ENCODE assay signal across 20 cellular contexts in genomic region chr9:91611582-91611981, GRCh38.
DNase-seq lines count a peak whose midpoint lies in the region; ATAC-seq, FAIRE-seq and TF ChIP-seq lines count a peak whose summit lies in the region.
"Had no signal": no experiment of that assay in that cellular context is flagged by ENCODE, and none has a peak within 500 bp of the region (broad histone marks: within the 10 kb centered on the region; RNA-seq: fewer than 3 reads in every experiment).

No MANE protein-coding gene starts in this region.

- no peak for TF ChIP-seq POLR2A in heart left ventricle (IDR thresholded peaks at IDR 0.05)
- no peak for TF ChIP-seq POLR2A in GM12891 (IDR thresholded peaks at IDR 0.05; ENCODE audit: low read depth, low read length)

- H3K9me3 ChIP-seq in heart left ventricle (no peaks in the 10 kb centered on the region), right atrium auricular region (no peaks in the 10 kb centered on the region), fibroblast of lung (ENCODE audit: control insufficient read depth, insufficient read depth, low read depth, low read length) (no peaks in the 10 kb centered on the region), smooth muscle cell (replicated peaks; ENCODE audit: low read depth) (no peaks in the 10 kb centered on the region)

- H3K4me3 ChIP-seq in heart left ventricle (no peak overlapping the region), right atrium auricular region (no peak overlapping the region), fibroblast of lung (replicated peaks in 1 of 4; ENCODE audit: control extremely low read depth in 1 of 4, insufficient read depth in 1 of 4, low read depth in 3 of 4, low read length in 4 of 4) (no peak overlapping the region), smooth muscle cell (no peak overlapping the region)

- H3K27me3 ChIP-seq in heart left ventricle (no peaks in the 10 kb centered on the region), right atrium auricular region (no peaks in the 10 kb centered on the region), fibroblast of lung (ENCODE audit: control insufficient read depth, insufficient read depth, low read length) (no peaks in the 10 kb centered on the region), smooth muscle cell (ENCODE audit: low read depth) (no peaks in the 10 kb centered on the region)

- H2AFZ ChIP-seq in fibroblast of lung (ENCODE audit: low read length), result no peak overlapping the region
- H2AFZ ChIP-seq in smooth muscle cell (ENCODE audit: low read depth), result no peak overlapping the region

- H3K9ac ChIP-seq in fibroblast of lung (ENCODE audit: insufficient read depth, low read length) (no peak overlapping the region), smooth muscle cell (ENCODE audit: low read depth) (no peak overlapping the region)

- H4K20me1 ChIP-seq in fibroblast of lung (ENCODE audit: control insufficient read depth, extremely low read depth, insufficient read depth, low read length) (no peaks in the 10 kb centered on the region), smooth muscle cell (ENCODE audit: low read depth) (no peaks in the 10 kb centered on the region)

- H3K27ac ChIP-seq in heart left ventricle (no peak overlapping the region), right atrium auricular region (no peak overlapping the region), fibroblast of lung (ENCODE audit: insufficient read depth, low read length) (no peak overlapping the region), smooth muscle cell (ENCODE audit: low read depth) (peak overlapping the region; percentile 25)
- H3K27ac ChIP-seq: RWPE1 had no signal

- DNase-seq in heart left ventricle, result no peak
- DNase-seq in right atrium auricular region (ENCODE audit: low spot score), result no peak
- peak; percentile 72 for DNase-seq in amniotic epithelial cell (ENCODE audit: low read depth)
- peak; percentile 3 to 40 for DNase-seq in fibroblast of lung (ENCODE audit: low read depth in 2 of 2)
- no peak for DNase-seq in smooth muscle cell (lab: John Stamatoyannopoulos, UW; ENCODE audit: unreplicated experiment)
- no peak for DNase-seq in stimulated activated CD4-positive, alpha-beta T cell treated with anti-CD3 and anti-CD28 coated beads, Interleukin-4, amount 100 ng/mL, for 24 hours
- no peak for DNase-seq in GM12891 (ENCODE audit: insufficient read length, low spot score)
- DNase-seq: Calu3; CD4-positive, CD25-positive, alpha-beta regulatory T cell; DND-41; GF-D8; GOT3; HFFc6; Kasumi-1; NCI-H1436 treated with DMSO at 0.1 percent for 48 hours; NCI-H2081 treated with DMSO at 0.1 percent for 48 hours; NCI-H2227 treated with DMSO at 0.1 percent for 48 hours; NCI-H526 had no signal

- H3K79me2 ChIP-seq in fibroblast of lung (ENCODE audit: control insufficient read depth, insufficient read depth, low read length) (no peaks in the 10 kb centered on the region), smooth muscle cell (ENCODE audit: low read depth) (no peaks in the 10 kb centered on the region)

- peaks cover 6% of the 10 kb centered on the region for H3F3A ChIP-seq in smooth muscle cell (ENCODE audit: low read depth)

- peak; percentile 52 to 84 (median 67) for ATAC-seq in heart left ventricle
- no peak for ATAC-seq in HG02678 (IDR thresholded peaks at IDR 0.05; ENCODE audit: unreplicated experiment)

- TF ChIP-seq CTCF in heart left ventricle (IDR thresholded peaks at IDR 0.05), result no peak
- no peak for TF ChIP-seq CTCF in right atrium auricular region (IDR thresholded peaks at IDR 0.05)
- no peak for TF ChIP-seq CTCF in fibroblast of lung (conservative IDR thresholded peaks at IDR 0.05 in 1 of 2, IDR thresholded peaks at IDR 0.05 in 1 of 2; ENCODE audit: low read depth in 1 of 2, low read length in 2 of 2)
- no peak for TF ChIP-seq CTCF in smooth muscle cell (IDR thresholded peaks at IDR 0.05; ENCODE audit: borderline replicate concordance, insufficient read depth, poor library complexity, severe bottlenecking)

- FAIRE-seq in GM12891 (lab: Jason Lieb, UNC), result no peak

- H3K4me1 ChIP-seq in heart left ventricle, result peaks cover 0 to 9% (median 0%) of the 10 kb centered on the region in 12 donors
- peaks cover 0 to 4% of the 10 kb centered on the region in 2 donors for H3K4me1 ChIP-seq in right atrium auricular region
- H3K4me1 ChIP-seq in fibroblast of lung (ENCODE audit: control insufficient read depth, extremely low read depth, insufficient read depth, low read length), result no peaks in the 10 kb centered on the region
- H3K4me1 ChIP-seq in smooth muscle cell (ENCODE audit: low read depth), result no peaks in the 10 kb centered on the region

- H3K4me2 ChIP-seq in fibroblast of lung (ENCODE audit: extremely low read depth, insufficient read depth, low read length) (no peak overlapping the region), smooth muscle cell (peak overlapping the region; percentile 14)

- WGBS in heart left ventricle, 4 donors, result 40 to 48% (median 45%) methylated on average over 5 of the region's 5 CpGs
- 25% methylated on average over 5 of the region's 5 CpGs for WGBS in smooth muscle cell (ENCODE audit: low lambda C conversion rate)

- intact Hi-C loops in heart left ventricle (cut with DNase I), result no loop called here

- H3K36me3 ChIP-seq in heart left ventricle, result no peaks in the 10 kb centered on the region
- H3K36me3 ChIP-seq in right atrium auricular region, result no peaks in the 10 kb centered on the region
- H3K36me3 ChIP-seq in fibroblast of lung (ENCODE audit: control insufficient read depth, insufficient read depth, low read length), result no peaks in the 10 kb centered on the region
- no peaks in the 10 kb centered on the region for H3K36me3 ChIP-seq in smooth muscle cell (ENCODE audit: low read depth)

TF ChIP-seq in GM12891, 5 proteins besides CTCF, POLR2A, EP300 and RAD21:
- no peak for TF ChIP-seq TAF1 (IDR thresholded peaks at IDR 0.05; ENCODE audit: low read depth, low read length)
- no peak for TF ChIP-seq POU2F2 (IDR thresholded peaks at IDR 0.05; ENCODE audit: low read depth, low read length)
- TF ChIP-seq POLR2AphosphoS5 (IDR thresholded peaks at IDR 0.05; ENCODE audit: low read depth, low read length), result no peak
- TF ChIP-seq PAX5 (IDR thresholded peaks at IDR 0.05; ENCODE audit: insufficient read depth, low read length, severe bottlenecking), result no peak
- no peak for TF ChIP-seq SPI1 (IDR thresholded peaks at IDR 0.05; ENCODE audit: low read depth, low read length)

Comparison
In these comparisons a context has a peak if more than half of its experiments do, and no peak if none do; other contexts are left out.
1. DNase-seq: peak in amniotic epithelial cell (single experiment) and fibroblast of lung (2 of 2); none in heart left ventricle (0 of 5), right atrium auricular region (single experiment), smooth muscle cell (single experiment), stimulated activated CD4-positive, alpha-beta T cell treated with anti-CD3 and anti-CD28 coated beads, Interleukin-4, amount 100 ng/mL, for 24 hours (single experiment) and GM12891 (single experiment).